ENCODE assay signal across 8 cellular contexts in the genomic region with DNA sequence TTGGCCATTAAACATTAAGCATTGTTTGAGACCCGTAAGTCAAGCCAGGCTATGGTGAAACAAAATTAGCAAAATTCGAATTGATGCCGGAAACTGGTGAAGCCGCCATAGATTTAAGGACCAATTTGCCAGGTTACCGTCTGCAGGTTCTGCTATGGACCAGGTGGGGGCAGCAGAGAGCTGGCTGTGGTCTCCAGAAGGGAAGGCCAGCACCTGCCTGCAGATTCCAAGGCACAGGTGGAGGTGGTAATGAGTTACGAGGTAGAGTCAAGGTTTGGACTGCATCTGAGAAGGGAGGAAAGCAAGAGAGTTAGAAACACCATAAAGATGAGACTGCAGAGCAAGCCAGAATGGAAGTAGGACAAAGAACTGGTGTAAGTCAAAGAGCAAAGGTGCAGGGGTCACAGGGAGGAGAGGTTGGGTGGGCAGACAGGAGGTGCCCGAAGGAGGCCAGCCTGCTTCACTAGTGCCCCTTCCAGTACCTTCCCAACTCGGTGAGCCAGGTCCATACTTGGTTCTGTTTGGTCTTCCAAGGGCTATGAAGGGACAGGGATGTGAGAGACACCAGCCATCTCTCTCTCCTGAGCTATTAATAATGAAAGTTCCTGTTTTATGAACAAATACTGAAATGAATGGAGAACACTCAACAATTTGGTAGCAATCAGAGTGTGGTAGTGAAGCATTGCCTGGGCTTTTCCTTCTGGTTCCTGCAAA.
DNase-seq lines count a peak whose midpoint lies in the region; ATAC-seq, FAIRE-seq and TF ChIP-seq lines count a peak whose summit lies in the region.

No MANE protein-coding gene starts in this region.

- intact Hi-C loops in activated CD8-positive, alpha-beta T cell treated with anti-CD3 and anti-CD28 coated beads for 36 hours (cut with micrococcal nuclease), result loop anchor here (5.0 to 10.0 kb wide), 2 partner anchors 86 to 589 kb away; no protein-coding TSS in a partner anchor

- DNase-seq in AG08396 (ENCODE audit: low spot score) (peak; percentile 57), NCI-H2196 (lab: John Stamatoyannopoulos, UW; ENCODE audit: unreplicated experiment) (peak; percentile 28), epithelial cell of esophagus (ENCODE audit: low read depth) (peak; percentile 77), frontal cortex (ENCODE audit: low spot score in 2 of 2) (no peak)
- DNase-seq in activated CD8-positive, alpha-beta T cell treated with anti-CD3 and anti-CD28 coated beads for 36 hours, result peak; percentile 64

- POLR2A ChIA-PET in activated CD8-positive, alpha-beta T cell treated with anti-CD3 and anti-CD28 coated beads for 36 hours (lab: Charles Lee), result no interaction called here

- CTCF ChIA-PET in activated CD8-positive, alpha-beta T cell treated with anti-CD3 and anti-CD28 coated beads for 36 hours (lab: Charles Lee), result interaction anchor here (0.7 to 2.7 kb wide), 15 partner anchors 11 to 449 kb away, joined by 3 to 13 read pairs (median 4); no protein-coding TSS in a partner anchor

- peaks cover under 1% of the 10 kb centered on the region for H3K27me3 ChIP-seq in neutrophil

- no peaks in the 10 kb centered on the region for H3K4me1 ChIP-seq in neutrophil (ENCODE audit: control insufficient read depth in 1 of 2, insufficient read depth in 1 of 2, low read depth in 1 of 2, low read length in 1 of 2)

- no peaks in the 10 kb centered on the region for H3K9me3 Mint-ChIP-seq in activated CD8-positive, alpha-beta T cell treated with anti-CD3 and anti-CD28 coated beads for 36 hours

- peaks cover 7% of the 10 kb centered on the region for H3K4me1 Mint-ChIP-seq in activated CD8-positive, alpha-beta T cell treated with anti-CD3 and anti-CD28 coated beads for 36 hours (ENCODE audit: low read depth)

- H3K4me3 ChIP-seq in epithelial cell of esophagus (ENCODE audit: low read length) (no peak overlapping the region), neutrophil (ENCODE audit: low read depth in 1 of 2, low read length in 1 of 2) (no peak overlapping the region)

- FAIRE-seq in frontal cortex (lab: Jason Lieb, UNC), result no peak

- TF ChIP-seq CTCF in activated CD8-positive, alpha-beta T cell treated with anti-CD3 and anti-CD28 coated beads for 36 hours (IDR thresholded peaks at IDR 0.05), result peak; percentile 93
- peak; percentile 99 for TF ChIP-seq CTCF in epithelial cell of esophagus (IDR thresholded peaks at IDR 0.05; ENCODE audit: insufficient read depth, low read depth, low read length, missing control alignments)
- peak; percentile 79 for TF ChIP-seq CTCF in neutrophil (IDR thresholded peaks at IDR 0.05)

- no peaks in the 10 kb centered on the region for H3K36me3 ChIP-seq in neutrophil

- no peaks in the 10 kb centered on the region for H3K27me3 Mint-ChIP-seq in activated CD8-positive, alpha-beta T cell treated with anti-CD3 and anti-CD28 coated beads for 36 hours

- no peak overlapping the region for H3K27ac Mint-ChIP-seq in activated CD8-positive, alpha-beta T cell treated with anti-CD3 and anti-CD28 coated beads for 36 hours

- ATAC-seq in GM18511 (IDR thresholded peaks at IDR 0.05; ENCODE audit: unreplicated experiment) (peak; percentile 97), HG02885 (IDR thresholded peaks at IDR 0.05; ENCODE audit: poor library complexity, unreplicated experiment) (peak; percentile 98)
- peak; percentile 86 for ATAC-seq in activated CD8-positive, alpha-beta T cell treated with anti-CD3 and anti-CD28 coated beads for 36 hours

- H3K36me3 Mint-ChIP-seq in activated CD8-positive, alpha-beta T cell treated with anti-CD3 and anti-CD28 coated beads for 36 hours (ENCODE audit: low read depth), result no peaks in the 10 kb centered on the region

- H3K9me3 ChIP-seq in neutrophil, result no peaks in the 10 kb centered on the region

- H3K27ac ChIP-seq in neutrophil, result no peak overlapping the region

- no peak overlapping the region for H3K4me3 Mint-ChIP-seq in activated CD8-positive, alpha-beta T cell treated with anti-CD3 and anti-CD28 coated beads for 36 hours

Comparison
In these comparisons a context has a peak if more than half of its experiments do, and no peak if none do; other contexts are left out.
1. DNase-seq: peak in AG08396 (single experiment), NCI-H2196 (single experiment), activated CD8-positive, alpha-beta T cell treated with anti-CD3 and anti-CD28 coated beads for 36 hours (single experiment) and epithelial cell of esophagus (single experiment); none in frontal cortex (0 of 2).
2. Peak in every context shown above with its lines, with median percentiles within 50 percentile points of each other: ATAC-seq and CTCF ChIP-seq.